17 cellular contexts compared by ENCODE assay signal in genomic region chr3:60182697-60183096, GRCh38.
A peak's percentile ranks its signal among the peaks of the same experiment; 100 is the strongest.
DNase-seq lines count a peak whose midpoint lies in the region; ATAC-seq, FAIRE-seq and TF ChIP-seq lines count a peak whose summit lies in the region.
"Had no signal": no experiment of that assay in that cellular context is flagged by ENCODE, and none has a peak within 500 bp of the region (broad histone marks: within the 10 kb centered on the region; RNA-seq: fewer than 3 reads in every experiment).

No MANE protein-coding gene starts in this region.

- H3K36me3 ChIP-seq in GM23338 (ENCODE audit: insufficient read depth), result no peaks in the 10 kb centered on the region
- H3K36me3 ChIP-seq in GM12878 (ENCODE audit: control insufficient read depth in 2 of 2, insufficient read depth in 2 of 2, low read length in 1 of 2), result no peaks in the 10 kb centered on the region

- in situ Hi-C loops in GM12878 (cut with MboI), result no loop called here

- H3K27me3 Mint-ChIP-seq in GM23338 (ENCODE audit: insufficient read depth, low read depth, poor library complexity) (peaks cover 4% of the 10 kb centered on the region), osteocyte (ENCODE audit: unreplicated experiment) (no peaks in the 10 kb centered on the region)
- H3K27me3 Mint-ChIP-seq: CD4-positive, alpha-beta T cell had no signal

- no peak overlapping the region for H3K27ac Mint-ChIP-seq in GM23338
- H3K27ac Mint-ChIP-seq in osteocyte (ENCODE audit: unreplicated experiment), result no peak overlapping the region
- H3K27ac Mint-ChIP-seq: B cell; CD4-positive, alpha-beta T cell had no signal

- TF ChIP-seq CTCF in GM23338 (conservative IDR thresholded peaks at IDR 0.05; ENCODE audit: low read depth in 2 of 2), result peak; percentile 26 to 44; a peak in 2 of 4 replicates
- TF ChIP-seq CTCF in GM12878 (IDR thresholded peaks at IDR 0.05 in 2 of 3, conservative IDR thresholded peaks at IDR 0.05 in 1 of 3; ENCODE audit: control insufficient read depth in 2 of 3, extremely low read depth in 1 of 3, insufficient read depth in 1 of 3, low read depth in 3 of 3, low read length in 3 of 3), result no peak
- TF ChIP-seq CTCF in osteocyte (IDR thresholded peaks at IDR 0.05), result peak; percentile 19

- H3K9me3 Mint-ChIP-seq in GM23338 (no peaks in the 10 kb centered on the region), osteocyte (ENCODE audit: unreplicated experiment) (no peaks in the 10 kb centered on the region)
- H3K9me3 Mint-ChIP-seq: CD4-positive, alpha-beta T cell had no signal

- no TSS peak for BruUV-seq in GM12878 (replicated peaks; lab: Mats Ljungman, UMichigan)

- H3K4me3 ChIP-seq in GM23338 (no peak overlapping the region), GM12878 (no peak overlapping the region)

- no peaks in the 10 kb centered on the region for H3F3A ChIP-seq in GM23338 (replicated peaks; ENCODE audit: low read depth)

- H3K4me1 ChIP-seq in GM23338 (ENCODE audit: insufficient read depth), result peaks cover 10% of the 10 kb centered on the region
- no peaks in the 10 kb centered on the region for H3K4me1 ChIP-seq in GM12878 (ENCODE audit: control insufficient read depth, insufficient read depth, low read length)

- CTCF ChIA-PET in GM12878 (lab: Yijun Ruan, JAX), result interaction anchor here (0.7 kb wide), 3 partner anchors 249 to 1078 kb away, joined by 3 to 4 read pairs (median 3); no protein-coding TSS in a partner anchor

- no peak overlapping the region for H2AFZ ChIP-seq in GM23338
- no peak overlapping the region for H2AFZ ChIP-seq in GM12878 (ENCODE audit: control insufficient read depth, low read depth, low read length)

- intact Hi-C loops in GM12878 (cut with micrococcal nuclease; ENCODE audit: unreplicated experiment), result no loop called here

- FAIRE-seq in GM12878 (lab: Jason Lieb, UNC), result no peak

- no peaks in the 10 kb centered on the region for H3K79me2 ChIP-seq in GM23338 (replicated peaks; ENCODE audit: insufficient read depth)
- no peaks in the 10 kb centered on the region for H3K79me2 ChIP-seq in GM12878 (ENCODE audit: control insufficient read depth, insufficient read depth, low read length)

- H3K9ac ChIP-seq in GM12878 (ENCODE audit: control insufficient read depth, insufficient read depth, low read length), result no peak overlapping the region

- no peaks in the 10 kb centered on the region for H3K9me2 ChIP-seq in GM23338 (ENCODE audit: insufficient read depth)

- TF ChIP-seq POLR2A in GM12878 (IDR thresholded peaks at IDR 0.05; ENCODE audit: low read depth, low read length), result no peak

- no peaks in the 10 kb centered on the region for H3K9me3 ChIP-seq in GM12878 (replicated peaks; ENCODE audit: control insufficient read depth, insufficient read depth, low read length)

- H4K20me1 ChIP-seq in GM23338 (replicated peaks; ENCODE audit: insufficient read depth), result no peaks in the 10 kb centered on the region
- H4K20me1 ChIP-seq in GM12878 (ENCODE audit: control insufficient read depth, insufficient read depth), result no peaks in the 10 kb centered on the region

- TF ChIP-seq RAD21 in GM12878 (IDR thresholded peaks at IDR 0.05; ENCODE audit: insufficient read depth, low read depth, low read length), result peak; percentile 42; the same call in 1 of the 2 replicates

- WGBS in GM12878 (ENCODE audit: insufficient coverage, insufficient replicate concordance, low lambda C conversion rate, missing lambda C conversion rate), result 0% methylated on average over 1 of the region's 1 CpG

- ATAC-seq in GM23338 (no peak), GM12878 (no peak)

- POLR2A ChIA-PET in GM12878 (lab: Charles Lee), result interaction anchor here (0.7 kb wide), 1 partner anchor 1073 kb away, joined by 3 read pairs; no protein-coding TSS in a partner anchor

- no peak overlapping the region for H3K27ac ChIP-seq in GM23338 (ENCODE audit: low read depth)
- no peak overlapping the region for H3K27ac ChIP-seq in GM12878 (ENCODE audit: control insufficient read depth, insufficient read depth)

- H3K4me1 Mint-ChIP-seq in GM23338 (peaks cover 18% of the 10 kb centered on the region), osteocyte (ENCODE audit: unreplicated experiment) (no peaks in the 10 kb centered on the region)
- H3K4me1 Mint-ChIP-seq: B cell had no signal

- H3K4me2 ChIP-seq in GM23338, result no peak overlapping the region
- no peak overlapping the region for H3K4me2 ChIP-seq in GM12878 (ENCODE audit: control insufficient read depth, insufficient read depth)

- H3K27me3 ChIP-seq in GM23338 (ENCODE audit: insufficient read depth) (no peaks in the 10 kb centered on the region), GM12878 (replicated peaks in 1 of 2; ENCODE audit: control insufficient read depth in 2 of 2, insufficient read depth in 2 of 2, low read length in 1 of 2) (no peaks in the 10 kb centered on the region)

- DNase-seq in GM23338 (ENCODE audit: low spot score), result peak; percentile 15
- peak; percentile 2 for DNase-seq in NAMALWA (ENCODE audit: low spot score)
- no peak for DNase-seq in GM12878 (ENCODE audit: low read depth, low spot score)
- DNase-seq in osteocyte (ENCODE audit: extremely low spot score, unreplicated experiment), result no peak
- DNase-seq in 8988T, result no peak
- DNase-seq in T1000 (lab: John Stamatoyannopoulos, UW), result no peak
- DNase-seq in activated CD8-positive, alpha-beta memory T cell treated with anti-CD3 and anti-CD28 coated beads for 24 hours, result no peak
- DNase-seq: CD4-positive, alpha-beta T cell; DMS53; HCEC 1CT; KBM-7; NCI-H1092; NCI-H1694; NCI-H510A treated with DMSO at 0.1 percent for 48 hours; NCI-H82; SHP77 treated with DMSO at 0.1 percent for 48 hours had no signal

- H3K4me3 Mint-ChIP-seq in GM23338 (no peak overlapping the region), osteocyte (ENCODE audit: unreplicated experiment) (no peak overlapping the region)
- H3K4me3 Mint-ChIP-seq: B cell; CD4-positive, alpha-beta T cell had no signal

- TF ChIP-seq EP300 in GM12878 (IDR thresholded peaks at IDR 0.05; ENCODE audit: borderline replicate concordance in 1 of 2, control insufficient read depth in 1 of 2, low read depth in 2 of 2, low read length in 2 of 2), result no peak

- no peaks in the 10 kb centered on the region for H3K36me3 Mint-ChIP-seq in GM23338 (ENCODE audit: low read depth)
- no peaks in the 10 kb centered on the region for H3K36me3 Mint-ChIP-seq in osteocyte (ENCODE audit: unreplicated experiment)

- SMC1A ChIA-PET in GM12878 (lab: Charles Lee; ENCODE audit: uncharacterized antibody, unreplicated experiment), result no interaction called here

- RAD21 ChIA-PET in GM12878 (lab: Charles Lee; ENCODE audit: unreplicated experiment), result no interaction called here

TF ChIP-seq in GM23338, 12 proteins besides CTCF, POLR2A, EP300 and RAD21:
- TF ChIP-seq ZNF331 (CRISPR knock-in tag; IDR thresholded peaks at IDR 0.05; ENCODE audit: low read depth), result no peak

TF ChIP-seq in GM12878, 131 proteins besides CTCF, POLR2A, EP300 and RAD21:
- TF ChIP-seq ZSCAN29 (IDR thresholded peaks at IDR 0.05) (no peak), GABPA (IDR thresholded peaks at IDR 0.05; ENCODE audit: low read depth) (no peak), LARP7 (IDR thresholded peaks at IDR 0.05) (no peak), NFYA (IDR thresholded peaks at IDR 0.05; ENCODE audit: borderline replicate concordance, low read depth, low read length) (no peak), JUNB (IDR thresholded peaks at IDR 0.05) (no peak), YBX1 (IDR thresholded peaks at IDR 0.05) (no peak), PAX5 (IDR thresholded peaks at IDR 0.05; ENCODE audit: borderline replicate concordance, low read depth, low read length) (no peak)
TF ChIP-seq in GM12878: peak in this region for 0.

Comparison
In these comparisons a context has a peak if more than half of its experiments do, and no peak if none do; other contexts are left out.
1. DNase-seq: peak in GM23338 (single experiment) and NAMALWA (single experiment); none in GM12878 (single experiment), osteocyte (single experiment), 8988T (single experiment), T1000 (single experiment) and activated CD8-positive, alpha-beta memory T cell treated with anti-CD3 and anti-CD28 coated beads for 24 hours (single experiment).
2. CTCF ChIP-seq: peak in GM23338 (2 of 2) and osteocyte (single experiment); none in GM12878 (0 of 3).